Comparison of ENCODE assay signal across 8 cellular contexts in the genomic region with DNA sequence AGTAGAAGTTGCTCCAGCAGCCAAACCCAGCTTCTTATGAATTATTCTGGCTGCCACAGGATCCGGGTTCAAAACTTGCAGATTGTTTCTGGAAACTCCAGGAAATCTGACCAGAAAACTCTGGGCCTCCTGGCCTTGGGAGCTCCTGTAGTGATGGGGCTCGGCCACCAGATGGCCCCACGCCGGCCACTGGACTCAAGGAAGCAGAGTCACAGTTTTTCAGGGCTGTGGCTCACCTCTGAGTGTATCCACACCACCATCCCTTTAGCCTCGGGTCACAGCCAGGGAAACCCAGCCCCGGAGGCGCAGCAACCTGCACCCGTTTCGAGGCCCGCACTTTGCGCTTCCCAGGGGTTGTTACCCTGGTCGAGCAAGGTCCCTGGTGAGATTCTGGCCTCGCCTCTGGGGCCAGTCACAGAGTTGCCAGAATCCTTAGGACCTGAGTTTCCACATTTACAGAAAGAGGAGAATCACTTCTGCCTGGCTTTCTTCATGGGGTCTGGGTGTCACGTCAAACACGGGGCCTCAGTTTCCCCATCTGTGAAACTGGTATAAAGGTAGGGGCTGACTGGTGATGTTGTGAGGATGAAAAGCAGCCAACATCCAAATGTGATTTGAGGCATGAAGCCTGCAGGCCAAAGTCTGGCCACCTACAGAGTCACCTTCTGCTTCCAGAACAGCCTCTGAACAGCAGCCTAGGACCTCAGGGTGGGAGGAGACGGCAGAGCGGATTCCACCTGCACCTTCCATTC. TPM values are rescaled to one million over a fixed set of nuclear protein-coding genes. Genes with fewer than 3 reads are reported as not detected.
DNase-seq lines count a peak whose midpoint lies in the region; ATAC-seq and TF ChIP-seq lines count a peak whose summit lies in the region.

No MANE protein-coding gene starts in this region.

- peak; percentile 83 for ATAC-seq in left lobe of liver
- no peak for ATAC-seq in HG02884 (IDR thresholded peaks at IDR 0.05; ENCODE audit: unreplicated experiment)

- no peaks in the 10 kb centered on the region for H3K9me3 Mint-ChIP-seq in chondrocyte (ENCODE audit: low read depth)

- peak overlapping the region; percentile 68 for H3K27ac Mint-ChIP-seq in chondrocyte (ENCODE audit: unreplicated experiment)

- peaks cover 43% of the 10 kb centered on the region for H3K4me1 Mint-ChIP-seq in chondrocyte (ENCODE audit: low read depth)

- H3K36me3 Mint-ChIP-seq in chondrocyte (ENCODE audit: low read depth): no peaks in the 10 kb centered on the region

- H3K4me3 Mint-ChIP-seq in chondrocyte (ENCODE audit: unreplicated experiment): no peak overlapping the region

- DNase-seq in NCI-H1436 (lab: John Stamatoyannopoulos, UW) (peak; percentile 18), NCI-H1436 treated with DMSO at 0.1 percent for 48 hours (lab: John Stamatoyannopoulos, UW) (no peak), LNCaP clone FGC (ENCODE audit: low read depth) (no peak), UCSD-AML1 (lab: John Stamatoyannopoulos, UW; ENCODE audit: unreplicated experiment) (peak; percentile 79), chondrocyte (ENCODE audit: low spot score) (no peak), left lobe of liver (ENCODE audit: low spot score) (peak; percentile 83)
- DNase-seq in stimulated activated CD4-positive, alpha-beta T cell treated with anti-CD3 and anti-CD28 coated beads, Interleukin-4, amount 100 ng/mL, for 48 hours (ENCODE audit: low read depth in 2 of 2): peak; percentile 32 to 39

- no peak overlapping the region for H3K4me3 ChIP-seq in LNCaP clone FGC (ENCODE audit: low read depth, low read length)

- TF ChIP-seq CTCF in LNCaP clone FGC (IDR thresholded peaks at IDR 0.05; ENCODE audit: control insufficient read depth, extremely low read depth, insufficient read depth) (peak; percentile 84), chondrocyte (IDR thresholded peaks at IDR 0.05) (peak; percentile 92)

- H3K27me3 Mint-ChIP-seq in chondrocyte (ENCODE audit: low read depth): no peaks in the 10 kb centered on the region

RNA-seq across cellular contexts. Expression of gene LCTL, which starts 53.5 kb away (rescaled TPM):
- total RNA-seq in chondrocyte (0.31 to 0.50 TPM (median 0.31 TPM) in 3 replicates), left lobe of liver (not detected)

Comparison
In these comparisons a context has a peak if more than half of its experiments do, and no peak if none do; other contexts are left out.
1. DNase-seq: peak in NCI-H1436 (single experiment), UCSD-AML1 (single experiment), left lobe of liver (single experiment) and stimulated activated CD4-positive, alpha-beta T cell treated with anti-CD3 and anti-CD28 coated beads, Interleukin-4, amount 100 ng/mL, for 48 hours (2 of 2); none in NCI-H1436 treated with DMSO at 0.1 percent for 48 hours (single experiment), LNCaP clone FGC (single experiment) and chondrocyte (single experiment).